ENCODE assay signal across 1 cellular context in genomic region chr9:129832957-129833356, GRCh38.
TF ChIP-seq lines count a peak whose summit lies in the region.

No MANE protein-coding gene starts in this region.

TF ChIP-seq in K562, 482 proteins besides CTCF, POLR2A, EP300 and RAD21:
- 0 out of 2 replicates have a peak, but pooled peaks have one; percentile 39 for TF ChIP-seq ZBTB43 (CRISPR knock-in tag; IDR thresholded peaks at IDR 0.05)
- no peak for TF ChIP-seq AFF4 (CRISPR knock-in tag; IDR thresholded peaks at IDR 0.05)
- no peak for TF ChIP-seq LEF1 (IDR thresholded peaks at IDR 0.05)
- 0 out of 2 replicates have a peak, but pooled peaks have one; percentile 29 for TF ChIP-seq TSHZ1 (CRISPR knock-in tag; IDR thresholded peaks at IDR 0.05)
- peak; percentile 85 for TF ChIP-seq ZNF121 (CRISPR knock-in tag; conservative IDR thresholded peaks at IDR 0.05)
TF ChIP-seq in K562: peak in this region for 3.
